Comparison of ENCODE assay signal across 15 cellular contexts in the genomic region with DNA sequence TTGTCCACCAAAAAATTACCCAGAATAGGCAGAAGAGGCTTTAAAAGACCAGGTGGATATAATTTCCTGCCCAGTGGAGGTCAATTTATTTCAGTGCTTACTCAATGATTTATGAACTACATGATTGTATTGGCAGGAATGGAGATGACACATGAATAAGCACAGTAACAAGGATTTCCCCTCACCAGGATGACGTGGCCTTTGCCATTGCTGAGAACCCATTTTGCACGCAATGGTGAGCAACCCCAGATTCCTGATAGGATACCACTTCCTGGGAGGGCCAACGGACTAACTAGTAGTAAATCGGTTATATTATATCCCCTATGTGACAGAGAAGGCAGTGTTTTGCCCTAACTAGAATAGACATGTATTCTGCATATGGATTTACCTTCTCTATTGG. TPM values are rescaled to one million over a fixed set of nuclear protein-coding genes. Genes with fewer than 3 reads are reported as not detected.
A peak's percentile ranks its signal among the peaks of the same experiment; 100 is the strongest.
DNase-seq lines count a peak whose midpoint lies in the region; ATAC-seq, FAIRE-seq and TF ChIP-seq lines count a peak whose summit lies in the region.
"Had no signal": no experiment of that assay in that cellular context is flagged by ENCODE, and none has a peak within 500 bp of the region (broad histone marks: within the 10 kb centered on the region; RNA-seq: fewer than 3 reads in every experiment).

No MANE protein-coding gene starts in this region.

- TF ChIP-seq CTCF in AG09309 (IDR thresholded peaks at IDR 0.05; ENCODE audit: control insufficient read depth, insufficient read depth, low read depth, low read length, missing control alignments) (no peak), kidney (IDR thresholded peaks at IDR 0.05; ENCODE audit: borderline replicate concordance, extremely low read depth, insufficient read depth) (no peak)

- ATAC-seq in HG02885 (IDR thresholded peaks at IDR 0.05; ENCODE audit: poor library complexity, unreplicated experiment) (peak; percentile 37), GM21423 (IDR thresholded peaks at IDR 0.05; ENCODE audit: unreplicated experiment) (no peak)
- no peak for ATAC-seq in stimulated activated naive CD8-positive, alpha-beta T cell treated with anti-CD3 and anti-CD28 coated beads, Interleukin-15, Interleukin-2, amounts not matched to agents 100 U/mL and 50 U/mL, for 24 hours
- ATAC-seq: gastroesophageal sphincter, lower lobe of right lung had no signal

- DNase-seq in AG09309 (ENCODE audit: low read depth) (peak; percentile 84), amniotic stem cell (lab: John Stamatoyannopoulos, UW) (peak; percentile 72), glomerular visceral epithelial cell (ENCODE audit: extremely low spot score) (peak; percentile 91), NCI-H187 treated with DMSO at 0.1 percent for 48 hours (lab: John Stamatoyannopoulos, UW) (no peak), kidney (no peak)
- no peak for DNase-seq in stimulated activated naive CD8-positive, alpha-beta T cell treated with anti-CD3 and anti-CD28 coated beads, Interleukin-15, Interleukin-2, amounts not matched to agents 100 U/mL and 50 U/mL, for 24 hours
- DNase-seq: lower lobe of right lung, NCI-H1436, NCI-H69 had no signal

- H3K27ac ChIP-seq in kidney (ENCODE audit: low read depth in 2 of 2, low read length in 2 of 2): no peak overlapping the region
- H3K27ac ChIP-seq: C4-2B, gastroesophageal sphincter, lower lobe of right lung, SK-N-MC had no signal

- FAIRE-seq in kidney (lab: Jason Lieb, UNC): no peak

- H3K9ac ChIP-seq in kidney (ENCODE audit: low read length in 2 of 2): no peak overlapping the region

- H3K4me3 ChIP-seq in AG09309 (ENCODE audit: control insufficient read depth, low read depth, low read length) (no peak overlapping the region), kidney (ENCODE audit: low read length in 2 of 2) (no peak overlapping the region)
- H3K4me3 ChIP-seq: gastroesophageal sphincter, lower lobe of right lung, SK-N-MC had no signal

- no peaks in the 10 kb centered on the region for H3K36me3 ChIP-seq in kidney (ENCODE audit: control insufficient read depth in 1 of 2, insufficient read depth in 2 of 2, low read length in 2 of 2)
- H3K36me3 ChIP-seq: gastroesophageal sphincter, lower lobe of right lung had no signal

- H3K4me1 ChIP-seq in kidney (ENCODE audit: control insufficient read depth in 1 of 2, insufficient read depth in 1 of 2, low read depth in 1 of 2, low read length in 2 of 2): no peaks in the 10 kb centered on the region
- H3K4me1 ChIP-seq: gastroesophageal sphincter, lower lobe of right lung had no signal

- intact Hi-C loops in kidney (cut with DNase I): no loop called here

- no peaks in the 10 kb centered on the region for H3K9me3 ChIP-seq in kidney (ENCODE audit: control insufficient read depth in 1 of 2, low read length in 2 of 2)
- H3K9me3 ChIP-seq: gastroesophageal sphincter, lower lobe of right lung had no signal

RNA-seq across cellular contexts. Expression of a gene that starts 11.6 kb away (rescaled TPM):
- 0.28 TPM for total RNA-seq in kidney
- 0.82 TPM for polyA plus RNA-seq in kidney (ENCODE audit: insufficient read depth, low read depth, low replicate concordance)
- total RNA-seq: gastroesophageal sphincter had no signal
- polyA plus RNA-seq: urinary bladder had no signal

Comparison
In these comparisons a context has a peak if more than half of its experiments do, and no peak if none do; other contexts are left out.
1. DNase-seq: peak in AG09309 (single experiment), amniotic stem cell (single experiment) and glomerular visceral epithelial cell (single experiment); none in NCI-H187 treated with DMSO at 0.1 percent for 48 hours (single experiment), kidney (single experiment) and stimulated activated naive CD8-positive, alpha-beta T cell treated with anti-CD3 and anti-CD28 coated beads, Interleukin-15, Interleukin-2, amounts not matched to agents 100 U/mL and 50 U/mL, for 24 hours (single experiment).